Comparison of ENCODE assay signal across 1 cellular context in the genomic region with DNA sequence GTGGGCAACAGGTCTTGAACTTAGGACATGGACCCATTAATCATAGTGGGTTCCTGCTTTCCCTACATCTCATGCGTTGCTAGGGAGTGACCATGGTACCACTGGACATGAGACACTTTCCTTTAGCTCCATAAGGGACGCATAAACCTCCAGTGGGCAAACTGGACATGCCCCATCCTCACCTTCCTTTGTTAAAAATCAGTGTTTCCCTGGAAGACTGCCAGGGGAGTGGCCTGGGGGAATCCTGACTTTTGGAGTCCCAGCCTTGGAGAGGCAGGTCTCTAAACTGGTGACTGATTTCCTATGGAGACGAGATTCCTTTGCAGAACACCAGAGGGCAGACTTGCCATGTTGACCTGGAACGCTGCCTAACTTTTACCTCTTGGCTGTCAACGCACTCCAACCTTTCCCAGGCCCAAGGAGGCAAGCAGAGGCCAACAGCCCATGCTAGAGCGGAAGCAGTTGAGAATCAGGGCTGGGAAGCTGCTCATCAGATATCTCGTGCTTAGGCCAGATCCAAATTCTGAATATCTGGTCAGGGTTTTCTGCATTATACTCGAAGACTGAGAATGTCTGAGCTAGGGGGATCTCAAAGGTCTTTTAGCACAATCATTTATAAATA.
TF ChIP-seq lines count a peak whose summit lies in the region.

No MANE protein-coding gene starts in this region.

TF ChIP-seq in HepG2, 621 proteins besides CTCF, POLR2A, EP300 and RAD21 (continued from another document):
- TF ChIP-seq, protein P1, sequence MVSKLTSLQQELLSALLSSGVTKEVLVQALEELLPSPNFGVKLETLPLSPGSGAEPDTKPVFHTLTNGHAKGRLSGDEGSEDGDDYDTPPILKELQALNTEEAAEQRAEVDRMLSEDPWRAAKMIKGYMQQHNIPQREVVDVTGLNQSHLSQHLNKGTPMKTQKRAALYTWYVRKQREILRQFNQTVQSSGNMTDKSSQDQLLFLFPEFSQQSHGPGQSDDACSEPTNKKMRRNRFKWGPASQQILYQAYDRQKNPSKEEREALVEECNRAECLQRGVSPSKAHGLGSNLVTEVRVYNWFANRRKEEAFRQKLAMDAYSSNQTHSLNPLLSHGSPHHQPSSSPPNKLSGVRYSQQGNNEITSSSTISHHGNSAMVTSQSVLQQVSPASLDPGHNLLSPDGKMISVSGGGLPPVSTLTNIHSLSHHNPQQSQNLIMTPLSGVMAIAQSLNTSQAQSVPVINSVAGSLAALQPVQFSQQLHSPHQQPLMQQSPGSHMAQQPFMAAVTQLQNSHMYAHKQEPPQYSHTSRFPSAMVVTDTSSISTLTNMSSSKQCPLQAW (CRISPR knock-in tag; IDR thresholded peaks at IDR 0.05): peak; percentile 66; the same call in 1 of the 2 replicates
- TF ChIP-seq RFXANK (CRISPR knock-in tag; IDR thresholded peaks at IDR 0.05): no peak
- TF ChIP-seq NRL (CRISPR knock-in tag; IDR thresholded peaks at IDR 0.05; ENCODE audit: borderline replicate concordance): no peak
- no peak for TF ChIP-seq PTBP1 (IDR thresholded peaks at IDR 0.05; ENCODE audit: low read depth, low read length, poor library complexity, severe bottlenecking)
- no peak for TF ChIP-seq ARNT (IDR thresholded peaks at IDR 0.05)
- TF ChIP-seq ZSCAN12 (CRISPR knock-in tag; IDR thresholded peaks at IDR 0.05): no peak
- TF ChIP-seq, protein P2, sequence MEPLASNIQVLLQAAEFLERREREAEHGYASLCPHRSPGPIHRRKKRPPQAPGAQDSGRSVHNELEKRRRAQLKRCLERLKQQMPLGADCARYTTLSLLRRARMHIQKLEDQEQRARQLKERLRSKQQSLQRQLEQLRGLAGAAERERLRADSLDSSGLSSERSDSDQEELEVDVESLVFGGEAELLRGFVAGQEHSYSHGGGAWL (CRISPR knock-in tag; IDR thresholded peaks at IDR 0.05): no peak
- TF ChIP-seq ZKSCAN1 (IDR thresholded peaks at IDR 0.05; ENCODE audit: low read length): no peak
- TF ChIP-seq, protein P3, sequence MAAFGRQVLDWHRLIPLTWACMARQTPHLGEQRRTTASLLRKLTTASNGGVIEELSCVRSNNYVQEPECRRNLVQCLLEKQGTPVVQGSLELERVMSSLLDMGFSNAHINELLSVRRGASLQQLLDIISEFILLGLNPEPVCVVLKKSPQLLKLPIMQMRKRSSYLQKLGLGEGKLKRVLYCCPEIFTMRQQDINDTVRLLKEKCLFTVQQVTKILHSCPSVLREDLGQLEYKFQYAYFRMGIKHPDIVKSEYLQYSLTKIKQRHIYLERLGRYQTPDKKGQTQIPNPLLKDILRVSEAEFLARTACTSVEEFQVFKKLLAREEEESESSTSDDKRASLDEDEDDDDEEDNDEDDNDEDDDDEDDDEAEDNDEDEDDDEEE (CRISPR knock-in tag; IDR thresholded peaks at IDR 0.05): no peak
- no peak for TF ChIP-seq ZKSCAN5 (CRISPR knock-in tag; IDR thresholded peaks at IDR 0.05)
- TF ChIP-seq RAD51 (IDR thresholded peaks at IDR 0.05; ENCODE audit: borderline replicate concordance): no peak
- TF ChIP-seq ZNF446 (CRISPR knock-in tag; IDR thresholded peaks at IDR 0.05): no peak
- no peak for TF ChIP-seq ZNF737 (CRISPR knock-in tag; IDR thresholded peaks at IDR 0.05; ENCODE audit: borderline replicate concordance)
- TF ChIP-seq SIN3B (IDR thresholded peaks at IDR 0.05; ENCODE audit: low read length): no peak
- TF ChIP-seq, protein P4, sequence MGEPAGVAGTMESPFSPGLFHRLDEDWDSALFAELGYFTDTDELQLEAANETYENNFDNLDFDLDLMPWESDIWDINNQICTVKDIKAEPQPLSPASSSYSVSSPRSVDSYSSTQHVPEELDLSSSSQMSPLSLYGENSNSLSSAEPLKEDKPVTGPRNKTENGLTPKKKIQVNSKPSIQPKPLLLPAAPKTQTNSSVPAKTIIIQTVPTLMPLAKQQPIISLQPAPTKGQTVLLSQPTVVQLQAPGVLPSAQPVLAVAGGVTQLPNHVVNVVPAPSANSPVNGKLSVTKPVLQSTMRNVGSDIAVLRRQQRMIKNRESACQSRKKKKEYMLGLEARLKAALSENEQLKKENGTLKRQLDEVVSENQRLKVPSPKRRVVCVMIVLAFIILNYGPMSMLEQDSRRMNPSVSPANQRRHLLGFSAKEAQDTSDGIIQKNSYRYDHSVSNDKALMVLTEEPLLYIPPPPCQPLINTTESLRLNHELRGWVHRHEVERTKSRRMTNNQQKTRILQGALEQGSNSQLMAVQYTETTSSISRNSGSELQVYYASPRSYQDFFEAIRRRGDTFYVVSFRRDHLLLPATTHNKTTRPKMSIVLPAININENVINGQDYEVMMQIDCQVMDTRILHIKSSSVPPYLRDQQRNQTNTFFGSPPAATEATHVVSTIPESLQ (CRISPR knock-in tag; conservative IDR thresholded peaks at IDR 0.05): no peak
- TF ChIP-seq ZNF10 (CRISPR knock-in tag; IDR thresholded peaks at IDR 0.05; ENCODE audit: borderline replicate concordance, low read depth): no peak
- TF ChIP-seq RXRA (CRISPR knock-in tag; IDR thresholded peaks at IDR 0.05): no peak
- no peak for TF ChIP-seq ATF7-NPFF (CRISPR knock-in tag; IDR thresholded peaks at IDR 0.05; ENCODE audit: low read depth)
- TF ChIP-seq, protein P5, sequence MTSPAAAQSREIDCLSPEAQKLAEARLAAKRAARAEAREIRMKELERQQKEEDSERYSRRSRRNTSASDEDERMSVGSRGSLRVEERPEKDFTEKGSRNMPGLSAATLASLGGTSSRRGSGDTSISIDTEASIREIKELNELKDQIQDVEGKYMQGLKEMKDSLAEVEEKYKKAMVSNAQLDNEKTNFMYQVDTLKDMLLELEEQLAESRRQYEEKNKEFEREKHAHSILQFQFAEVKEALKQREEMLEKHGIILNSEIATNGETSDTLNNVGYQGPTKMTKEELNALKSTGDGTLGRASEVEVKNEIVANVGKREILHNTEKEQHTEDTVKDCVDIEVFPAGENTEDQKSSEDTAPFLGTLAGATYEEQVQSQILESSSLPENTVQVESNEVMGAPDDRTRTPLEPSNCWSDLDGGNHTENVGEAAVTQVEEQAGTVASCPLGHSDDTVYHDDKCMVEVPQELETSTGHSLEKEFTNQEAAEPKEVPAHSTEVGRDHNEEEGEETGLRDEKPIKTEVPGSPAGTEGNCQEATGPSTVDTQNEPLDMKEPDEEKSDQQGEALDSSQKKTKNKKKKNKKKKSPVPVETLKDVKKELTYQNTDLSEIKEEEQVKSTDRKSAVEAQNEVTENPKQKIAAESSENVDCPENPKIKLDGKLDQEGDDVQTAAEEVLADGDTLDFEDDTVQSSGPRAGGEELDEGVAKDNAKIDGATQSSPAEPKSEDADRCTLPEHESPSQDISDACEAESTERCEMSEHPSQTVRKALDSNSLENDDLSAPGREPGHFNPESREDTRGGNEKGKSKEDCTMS (CRISPR knock-in tag; conservative IDR thresholded peaks at IDR 0.05): no peak
- no peak for TF ChIP-seq MBNL3 (CRISPR knock-in tag; conservative IDR thresholded peaks at IDR 0.05)
- peak; percentile 96 for TF ChIP-seq SMC3 (IDR thresholded peaks at IDR 0.05; ENCODE audit: low read length)
- no peak for TF ChIP-seq ESRRA (CRISPR knock-in tag; IDR thresholded peaks at IDR 0.05; ENCODE audit: low read depth)
- TF ChIP-seq HNRNPLL (IDR thresholded peaks at IDR 0.05; ENCODE audit: low read depth, low read length, poor library complexity, severe bottlenecking): no peak
- TF ChIP-seq ZFY (CRISPR knock-in tag; IDR thresholded peaks at IDR 0.05): peak; percentile 25; the same call in 1 of the 2 replicates
- peak; percentile 54; the same call in 1 of the 2 replicates for TF ChIP-seq FOXK1 (CRISPR knock-in tag; IDR thresholded peaks at IDR 0.05; ENCODE audit: borderline replicate concordance, low read depth)
- no peak for TF ChIP-seq ZNF496 (CRISPR knock-in tag; IDR thresholded peaks at IDR 0.05; ENCODE audit: insufficient replicate concordance)
- TF ChIP-seq SNAPC2 (CRISPR knock-in tag; IDR thresholded peaks at IDR 0.05): no peak
- peak; percentile 29; the same call in 1 of the 2 replicates for TF ChIP-seq ZFX (CRISPR knock-in tag; IDR thresholded peaks at IDR 0.05; ENCODE audit: low read depth)
- 0 out of 2 replicates have a peak, but pooled peaks have one; percentile 14 for TF ChIP-seq RXRB (CRISPR knock-in tag; IDR thresholded peaks at IDR 0.05; ENCODE audit: borderline replicate concordance)
- no peak for TF ChIP-seq ZNF33B (CRISPR knock-in tag; IDR thresholded peaks at IDR 0.05)
- no peak for TF ChIP-seq ZNF264 (CRISPR knock-in tag; IDR thresholded peaks at IDR 0.05)
- TF ChIP-seq SRF (IDR thresholded peaks at IDR 0.05; ENCODE audit: low read depth, low read length): no peak
- no peak for TF ChIP-seq RORA (CRISPR knock-in tag; IDR thresholded peaks at IDR 0.05)
- TF ChIP-seq CBX2 (IDR thresholded peaks at IDR 0.05; ENCODE audit: low read depth, low read length): no peak
- peak; percentile 39; the same call in 1 of the 2 replicates for TF ChIP-seq CBX2 (CRISPR knock-in tag; IDR thresholded peaks at IDR 0.05; ENCODE audit: low read depth)
- TF ChIP-seq POLR2G (IDR thresholded peaks at IDR 0.05; ENCODE audit: low read depth, low read length): no peak
- TF ChIP-seq, protein P6, sequence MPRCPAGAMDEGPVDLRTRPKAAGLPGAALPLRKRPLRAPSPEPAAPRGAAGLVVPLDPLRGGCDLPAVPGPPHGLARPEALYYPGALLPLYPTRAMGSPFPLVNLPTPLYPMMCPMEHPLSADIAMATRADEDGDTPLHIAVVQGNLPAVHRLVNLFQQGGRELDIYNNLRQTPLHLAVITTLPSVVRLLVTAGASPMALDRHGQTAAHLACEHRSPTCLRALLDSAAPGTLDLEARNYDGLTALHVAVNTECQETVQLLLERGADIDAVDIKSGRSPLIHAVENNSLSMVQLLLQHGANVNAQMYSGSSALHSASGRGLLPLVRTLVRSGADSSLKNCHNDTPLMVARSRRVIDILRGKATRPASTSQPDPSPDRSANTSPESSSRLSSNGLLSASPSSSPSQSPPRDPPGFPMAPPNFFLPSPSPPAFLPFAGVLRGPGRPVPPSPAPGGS (CRISPR knock-in tag; IDR thresholded peaks at IDR 0.05): no peak
- TF ChIP-seq ZSCAN20 (CRISPR knock-in tag; IDR thresholded peaks at IDR 0.05; ENCODE audit: borderline replicate concordance): no peak
- TF ChIP-seq, protein P7, sequence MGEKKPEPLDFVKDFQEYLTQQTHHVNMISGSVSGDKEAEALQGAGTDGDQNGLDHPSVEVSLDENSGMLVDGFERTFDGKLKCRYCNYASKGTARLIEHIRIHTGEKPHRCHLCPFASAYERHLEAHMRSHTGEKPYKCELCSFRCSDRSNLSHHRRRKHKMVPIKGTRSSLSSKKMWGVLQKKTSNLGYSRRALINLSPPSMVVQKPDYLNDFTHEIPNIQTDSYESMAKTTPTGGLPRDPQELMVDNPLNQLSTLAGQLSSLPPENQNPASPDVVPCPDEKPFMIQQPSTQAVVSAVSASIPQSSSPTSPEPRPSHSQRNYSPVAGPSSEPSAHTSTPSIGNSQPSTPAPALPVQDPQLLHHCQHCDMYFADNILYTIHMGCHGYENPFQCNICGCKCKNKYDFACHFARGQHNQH (CRISPR knock-in tag; IDR thresholded peaks at IDR 0.05): peak; percentile 40; the same call in 1 of the 2 replicates
- TF ChIP-seq ZNF615 (CRISPR knock-in tag; IDR thresholded peaks at IDR 0.05; ENCODE audit: borderline replicate concordance): no peak
- TF ChIP-seq TAF1 (CRISPR knock-in tag; IDR thresholded peaks at IDR 0.05): no peak
- TF ChIP-seq ARNTL (CRISPR knock-in tag; IDR thresholded peaks at IDR 0.05): no peak
- TF ChIP-seq EHMT2 (IDR thresholded peaks at IDR 0.05; ENCODE audit: borderline replicate concordance, low read depth, low read length): no peak
- TF ChIP-seq SALL1 (CRISPR knock-in tag; IDR thresholded peaks at IDR 0.05): peak; percentile 34; the same call in 1 of the 2 replicates
- no peak for TF ChIP-seq ZNF292 (CRISPR knock-in tag; IDR thresholded peaks at IDR 0.05; ENCODE audit: borderline replicate concordance, low read depth)
